14 cellular contexts compared by ENCODE assay signal in the genomic region with DNA sequence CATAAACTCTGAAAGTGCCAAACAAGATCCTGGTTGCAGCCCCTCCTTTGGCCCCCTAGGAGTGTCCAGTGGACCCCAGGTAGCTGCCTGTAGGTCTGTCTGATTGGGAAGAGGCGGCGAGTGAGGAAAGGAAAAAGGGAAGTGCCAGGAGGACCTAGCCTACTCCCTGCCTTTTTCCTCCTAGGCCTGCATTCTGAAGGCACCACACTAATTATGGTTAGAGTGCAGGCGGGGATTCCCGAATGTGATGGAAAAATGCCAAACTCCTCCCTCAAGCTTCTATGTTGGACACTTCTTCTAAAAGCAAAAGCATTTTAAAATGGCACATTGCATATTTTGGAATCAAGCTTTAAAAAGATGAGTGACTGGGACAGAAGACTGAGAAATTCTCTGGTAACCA.
DNase-seq lines count a peak whose midpoint lies in the region; ATAC-seq and TF ChIP-seq lines count a peak whose summit lies in the region.
"Had no signal": no experiment of that assay in that cellular context is flagged by ENCODE, and none has a peak within 500 bp of the region (broad histone marks: within the 10 kb centered on the region; RNA-seq: fewer than 3 reads in every experiment).

No MANE protein-coding gene starts in this region.

- H3K9me3 ChIP-seq in breast epithelium (no peaks in the 10 kb centered on the region), lower lobe of right lung (no peaks in the 10 kb centered on the region)

- no peaks in the 10 kb centered on the region for H3K36me3 ChIP-seq in breast epithelium
- no peaks in the 10 kb centered on the region for H3K36me3 ChIP-seq in lower lobe of right lung

- H3K27ac ChIP-seq in breast epithelium (peak overlapping the region in 1 of 2 donors; percentile 48), lower lobe of right lung (no peak overlapping the region)

- no peak for TF ChIP-seq CTCF in breast epithelium (IDR thresholded peaks at IDR 0.05)
- TF ChIP-seq CTCF in lower lobe of right lung (IDR thresholded peaks at IDR 0.05) = no peak

- peak overlapping the region in 2 of 3 donors; percentile 16 to 41 for H3K4me3 ChIP-seq in breast epithelium
- H3K4me3 ChIP-seq in lower lobe of right lung = no peak overlapping the region

- H3K27me3 ChIP-seq in breast epithelium (no peaks in the 10 kb centered on the region), lower lobe of right lung (ENCODE audit: low read depth) (no peaks in the 10 kb centered on the region)

- no peaks in the 10 kb centered on the region for H3K4me1 ChIP-seq in breast epithelium
- H3K4me1 ChIP-seq in lower lobe of right lung = no peaks in the 10 kb centered on the region

- TF ChIP-seq POLR2A in breast epithelium (IDR thresholded peaks at IDR 0.05) = no peak

- peak; percentile 31 for DNase-seq in CD1c-positive myeloid dendritic cell (ENCODE audit: extremely low spot score)
- peak; percentile 58 for DNase-seq in M059J (ENCODE audit: low read depth)
- no peak for DNase-seq in breast epithelium (ENCODE audit: low spot score in 2 of 2)
- no peak for DNase-seq in lower lobe of right lung
- no peak for DNase-seq in ecto neural progenitor cell (ENCODE audit: low spot score)
- no peak for DNase-seq in mesenteric fat pad (ENCODE audit: low spot score)
- no peak for DNase-seq in NCI-H1417 treated with DMSO at 0.1 percent for 48 hours (lab: John Stamatoyannopoulos, UW)
- no peak for DNase-seq in midbrain (lab: John Stamatoyannopoulos, UW)
- DNase-seq: activated CD4-positive, alpha-beta memory T cell treated with anti-CD3 and anti-CD28 coated beads for 36 hours; CD4-positive, alpha-beta memory T cell; effector CD4-positive, alpha-beta T cell; NCI-H524 treated with DMSO at 0.1 percent for 48 hours; T-cell had no signal

- peak; percentile 50 to 52 for ATAC-seq in lower lobe of right lung
- ATAC-seq: stimulated activated memory B cell treated with anti-CD40 and anti-IgM and Interleukin-4, amounts not matched to agents 10 μg/mL and 1 μg/mL and 100 μg/mL, for 72 hours; T-cell had no signal

- intact Hi-C loops in breast epithelium (cut with DNase I; ENCODE audit: low total_unique reads) (no loop called here), lower lobe of right lung (cut with DNase I) (no loop called here)

Comparison
In these comparisons a context has a peak if more than half of its experiments do, and no peak if none do; other contexts are left out.
1. DNase-seq: peak in CD1c-positive myeloid dendritic cell (single experiment) and M059J (single experiment); none in breast epithelium (0 of 2), lower lobe of right lung (single experiment), ecto neural progenitor cell (single experiment), mesenteric fat pad (single experiment), NCI-H1417 treated with DMSO at 0.1 percent for 48 hours (single experiment) and midbrain (single experiment).